8 cellular contexts compared by ENCODE assay signal in genomic region chr3:69740103-69741021, GRCh38.
DNase-seq lines count a peak whose midpoint lies in the region; TF ChIP-seq lines count a peak whose summit lies in the region.

No MANE protein-coding gene starts in this region.

- H3K36me3 ChIP-seq in NT2/D1 (ENCODE audit: insufficient read depth, insufficient read length, low read length) (no peaks in the 10 kb centered on the region), neutrophil (no peaks in the 10 kb centered on the region)

- peaks cover 61% of the 10 kb centered on the region for H3K27me3 ChIP-seq in NT2/D1 (ENCODE audit: insufficient read depth, insufficient read length)
- peaks cover 75% of the 10 kb centered on the region for H3K27me3 ChIP-seq in neutrophil

- DNase-seq in NT2/D1 (ENCODE audit: low read depth, low spot score) (no peak), fibroblast of mammary gland (ENCODE audit: low read depth) (no peak), NCI-H1694 treated with DMSO at 0.1 percent for 48 hours (lab: John Stamatoyannopoulos, UW) (no peak), NK-92 (lab: John Stamatoyannopoulos, UW; ENCODE audit: unreplicated experiment) (no peak), NCI-H1436 treated with DMSO at 0.1 percent for 48 hours (lab: John Stamatoyannopoulos, UW) (no peak)
- no peak for DNase-seq in activated CD8-positive, alpha-beta memory T cell treated with anti-CD3 and anti-CD28 coated beads, Interleukin-2, amount 50 U/mL, for 4 hours

- H3K4me1 ChIP-seq in NT2/D1 (ENCODE audit: insufficient read depth, insufficient read length) (no peaks in the 10 kb centered on the region), neutrophil (ENCODE audit: control insufficient read depth in 1 of 2, insufficient read depth in 1 of 2, low read depth in 1 of 2, low read length in 1 of 2) (peaks cover 6 to 17% of the 10 kb centered on the region in 2 experiments)

- TF ChIP-seq CTCF in fibroblast of mammary gland (conservative IDR thresholded peaks at IDR 0.05; ENCODE audit: control insufficient read depth, insufficient read depth, low read depth, low read length) = no peak
- no peak for TF ChIP-seq CTCF in neutrophil (IDR thresholded peaks at IDR 0.05)

- peak overlapping the region; percentile 51 for H3K9ac ChIP-seq in NT2/D1 (ENCODE audit: insufficient read length, low read depth)

- H3K9me3 ChIP-seq in NT2/D1 (ENCODE audit: insufficient read depth, low read length) (no peaks in the 10 kb centered on the region), neutrophil (no peaks in the 10 kb centered on the region)

- no peak overlapping the region for H3K27ac ChIP-seq in neutrophil

- H3K4me3 ChIP-seq in GM08714 (ENCODE audit: low read length) = peak overlapping the region; percentile 50
- peak overlapping the region; percentile 84 for H3K4me3 ChIP-seq in NT2/D1 (ENCODE audit: insufficient read length, low read depth)
- H3K4me3 ChIP-seq in fibroblast of mammary gland (ENCODE audit: control insufficient read depth, low read depth, low read length) = peak overlapping the region; percentile 88
- H3K4me3 ChIP-seq in neutrophil (ENCODE audit: low read depth in 1 of 2, low read length in 1 of 2) = peak overlapping the region; percentile 16 to 31

Comparison
In these comparisons a context has a peak if more than half of its experiments do, and no peak if none do; other contexts are left out.
1. H3K4me3 ChIP-seq: peak in every context shown above with its lines; median percentile 88 in fibroblast of mammary gland; 84 in NT2/D1; 50 in GM08714; 24 in neutrophil.